ENCODE assay signal across 31 cellular contexts in genomic region chr11:62372871-62373270, GRCh38. TPM values are rescaled to one million over a fixed set of nuclear protein-coding genes. Genes with fewer than 3 reads are reported as not detected.
A peak's percentile ranks its signal among the peaks of the same experiment; 100 is the strongest.
DNase-seq lines count a peak whose midpoint lies in the region; ATAC-seq lines count a peak whose summit lies in the region.
"Had no signal": no experiment of that assay in that cellular context is flagged by ENCODE, and none has a peak within 500 bp of the region (broad histone marks: within the 10 kb centered on the region; RNA-seq: fewer than 3 reads in every experiment).

No MANE protein-coding gene starts in this region.

- ATAC-seq in T-helper 17 cell (no peak), HG03159 (IDR thresholded peaks at IDR 0.05; ENCODE audit: unreplicated experiment) (no peak)
- no peak for ATAC-seq in effector memory CD8-positive, alpha-beta T cell (replicated peaks)
- ATAC-seq: activated CD4-positive, CD25-positive, alpha-beta regulatory T cell treated with anti-CD3 and anti-CD28 coated beads, Interleukin-2, amount 50 U/mL, for 24 hours; natural killer cell had no signal

- POLR2A ChIA-PET in CD8-positive, alpha-beta memory T cell (lab: Charles Lee), result no interaction called here

- H3K4me1 Mint-ChIP-seq in CD8-positive, alpha-beta memory T cell, result peaks cover 2 to 41% (median 18%) of the 10 kb centered on the region in 3 donors
- peaks cover 2% of the 10 kb centered on the region for H3K4me1 Mint-ChIP-seq in T-helper 17 cell
- peaks cover 6 to 12% of the 10 kb centered on the region in 2 donors for H3K4me1 Mint-ChIP-seq in effector memory CD8-positive, alpha-beta T cell (ENCODE audit: low read depth in 2 of 2)

- H3K4me3 ChIP-seq in BLaER1 treated with 17β-estradiol and CSF1 and Interleukin-3, amounts not matched to agents 10 nM and 100 nM, result no peak overlapping the region
- no peak overlapping the region for H3K4me3 ChIP-seq in CD8-positive, alpha-beta memory T cell (ENCODE audit: low read length)
- H3K4me3 ChIP-seq: cardiac muscle cell, colonic mucosa, lung, SK-N-MC, transverse colon had no signal

- H4K20me1 ChIP-seq in BLaER1 treated with 17β-estradiol and CSF1 and Interleukin-3, amounts not matched to agents 10 nM and 100 nM, result no peaks in the 10 kb centered on the region

- no peak overlapping the region for H3K27ac ChIP-seq in BLaER1 treated with 17β-estradiol and CSF1 and Interleukin-3, amounts not matched to agents 10 nM and 100 nM
- no peak overlapping the region for H3K27ac ChIP-seq in CD8-positive, alpha-beta memory T cell (ENCODE audit: low read depth, low read length)
- H3K27ac ChIP-seq: C4-2B, cardiac muscle cell, colonic mucosa, SK-N-MC, transverse colon had no signal

- H3K27me3 ChIP-seq in BLaER1 treated with 17β-estradiol and CSF1 and Interleukin-3, amounts not matched to agents 10 nM and 100 nM, result no peaks in the 10 kb centered on the region
- H3K27me3 ChIP-seq in CD8-positive, alpha-beta memory T cell (ENCODE audit: insufficient read depth, low read length, poor library complexity, severe bottlenecking), result no peaks in the 10 kb centered on the region
- H3K27me3 ChIP-seq: cardiac muscle cell, colonic mucosa, transverse colon had no signal

- H3K36me3 ChIP-seq in BLaER1 treated with 17β-estradiol and CSF1 and Interleukin-3, amounts not matched to agents 10 nM and 100 nM, result peaks cover 0 to 3% (median 0%) of the 10 kb centered on the region in 11 experiments; a peak in 2 of 22 replicates
- no peaks in the 10 kb centered on the region for H3K36me3 ChIP-seq in CD8-positive, alpha-beta memory T cell (ENCODE audit: insufficient read depth, low read length)
- H3K36me3 ChIP-seq: cardiac muscle cell, colonic mucosa, transverse colon had no signal

- CTCF ChIA-PET in CD8-positive, alpha-beta memory T cell (lab: Charles Lee), result interaction anchor here (1.2 kb wide), 1 partner anchor 35 kb away, joined by 3 read pairs; no protein-coding TSS in a partner anchor

- H3K27me3 Mint-ChIP-seq in CD8-positive, alpha-beta memory T cell, result peaks cover 0 to 2% of the 10 kb centered on the region in 2 donors
- H3K27me3 Mint-ChIP-seq in T-helper 17 cell, result peaks cover 8% of the 10 kb centered on the region
- no peaks in the 10 kb centered on the region for H3K27me3 Mint-ChIP-seq in effector memory CD8-positive, alpha-beta T cell
- H3K27me3 Mint-ChIP-seq: activated naive CD8-positive, alpha-beta T cell had no signal

- H3K36me3 Mint-ChIP-seq in CD8-positive, alpha-beta memory T cell, result no peaks in the 10 kb centered on the region
- no peaks in the 10 kb centered on the region for H3K36me3 Mint-ChIP-seq in T-helper 17 cell (ENCODE audit: low read depth)
- peaks cover 5% of the 10 kb centered on the region for H3K36me3 Mint-ChIP-seq in effector memory CD8-positive, alpha-beta T cell (ENCODE audit: insufficient read depth)
- H3K36me3 Mint-ChIP-seq: activated naive CD8-positive, alpha-beta T cell; natural killer cell had no signal

- H3K27ac Mint-ChIP-seq in CD8-positive, alpha-beta memory T cell, result peak overlapping the region in 6 of 8 donors; percentile 5 to 63 (median 48)
- H3K27ac Mint-ChIP-seq in T-helper 17 cell, result peak overlapping the region; percentile 39
- H3K27ac Mint-ChIP-seq in effector memory CD8-positive, alpha-beta T cell, result peak overlapping the region; percentile 35 to 89
- H3K27ac Mint-ChIP-seq: activated naive CD8-positive, alpha-beta T cell; activated T-helper 1 cell treated with anti-CD3 and anti-CD28 coated beads, Interleukin-12 subunit alpha, Interleukin-12 subunit beta, Interleukin-2, Interleukin-4 antibody, amounts not matched to agents 30 ng/mL and 10 ng/mL and 1 ng/mL, durations not matched to agents 14 hours and 24 hours and 36 hours had no signal

- peak overlapping the region in 3 of 7 donors; percentile 11 to 43 (median 18) for H3K4me3 Mint-ChIP-seq in CD8-positive, alpha-beta memory T cell
- no peak overlapping the region for H3K4me3 Mint-ChIP-seq in T-helper 17 cell
- H3K4me3 Mint-ChIP-seq in effector memory CD8-positive, alpha-beta T cell, result peak overlapping the region; percentile 13 to 45
- H3K4me3 Mint-ChIP-seq: activated naive CD8-positive, alpha-beta T cell; activated T-helper 1 cell treated with anti-CD3 and anti-CD28 coated beads, Interleukin-12 subunit alpha, Interleukin-12 subunit beta, Interleukin-2, Interleukin-4 antibody, amounts not matched to agents 30 ng/mL and 10 ng/mL and 1 ng/mL, durations not matched to agents 14 hours and 24 hours and 36 hours; natural killer cell had no signal

- no peaks in the 10 kb centered on the region for H3K9me3 Mint-ChIP-seq in CD8-positive, alpha-beta memory T cell
- H3K9me3 Mint-ChIP-seq in effector memory CD8-positive, alpha-beta T cell, result no peaks in the 10 kb centered on the region
- H3K9me3 Mint-ChIP-seq: activated T-helper 1 cell treated with anti-CD3 and anti-CD28 coated beads, Interleukin-12 subunit alpha, Interleukin-12 subunit beta, Interleukin-2, Interleukin-4 antibody, amounts not matched to agents 30 ng/mL and 10 ng/mL and 1 ng/mL, durations not matched to agents 14 hours and 24 hours and 36 hours; natural killer cell had no signal

- peak overlapping the region in 10 of 11 experiments; percentile 1 to 36 (median 14); a peak in 11 of 22 replicates for H3K4me2 ChIP-seq in BLaER1 treated with 17β-estradiol and CSF1 and Interleukin-3, amounts not matched to agents 10 nM and 100 nM

- peaks cover 16 to 33% (median 22%) of the 10 kb centered on the region in 11 experiments for H3K9me3 ChIP-seq in BLaER1 treated with 17β-estradiol and CSF1 and Interleukin-3, amounts not matched to agents 10 nM and 100 nM (replicated peaks in 1 of 11)
- no peaks in the 10 kb centered on the region for H3K9me3 ChIP-seq in CD8-positive, alpha-beta memory T cell (ENCODE audit: low read length)
- no peaks in the 10 kb centered on the region for H3K9me3 ChIP-seq in T-helper 17 cell (ENCODE audit: control insufficient read depth, low read length, poor library complexity, severe bottlenecking)
- H3K9me3 ChIP-seq: colonic mucosa, transverse colon had no signal

- DNase-seq in CD8-positive, alpha-beta memory T cell, result no peak
- DNase-seq in T-helper 17 cell (no peak), dedifferentiated amniotic fluid mesenchymal stem cell (ENCODE audit: extremely low spot score) (no peak), SIG-M5 treated with dmso at 0.1 percent for 504 hours (lab: John Stamatoyannopoulos, UW; ENCODE audit: unreplicated experiment) (no peak)
- DNase-seq in effector memory CD8-positive, alpha-beta T cell, result no peak
- DNase-seq: Calu3; effector memory CD4-positive, alpha-beta T cell; hippocampal formation; natural killer cell; NCI-H1092 treated with DMSO at 0.1 percent for 48 hours; NCI-H187; NCI-H446 treated with DMSO at 0.1 percent for 48 hours; stimulated activated CD4-positive, alpha-beta T cell treated with anti-CD3 and anti-CD28 coated beads, Interleukin-4, amount 100 ng/mL, for 1 hour; T-helper 1 cell; transverse colon had no signal

- peaks cover 0 to 29% (median 9%) of the 10 kb centered on the region in 10 experiments; a peak in 8 of 20 replicates for H3K4me1 ChIP-seq in BLaER1 treated with 17β-estradiol and CSF1 and Interleukin-3, amounts not matched to agents 10 nM and 100 nM
- no peaks in the 10 kb centered on the region for H3K4me1 ChIP-seq in CD8-positive, alpha-beta memory T cell (ENCODE audit: insufficient read depth, low read length)

- H3K9ac ChIP-seq in BLaER1 treated with 17β-estradiol and CSF1 and Interleukin-3, amounts not matched to agents 10 nM and 100 nM, result no peak overlapping the region

RNA-seq across cellular contexts. Expression of gene ASRGL1, which starts 35.6 kb away (rescaled TPM):
- total RNA-seq in CD8-positive, alpha-beta memory T cell, result 1 to 10 TPM; 6.1 to 6.5 TPM
- 2.7 TPM for polyA plus RNA-seq in CD8-positive, alpha-beta memory T cell
- total RNA-seq in T-helper 17 cell, result under 1 TPM; 0.75 to 0.89 TPM

RNA-seq across cellular contexts. Expression of gene SCGB1A1, which starts 46.0 kb away (rescaled TPM):
- not detected for total RNA-seq in CD8-positive, alpha-beta memory T cell
- polyA plus RNA-seq in CD8-positive, alpha-beta memory T cell, result not detected
- not detected for total RNA-seq in T-helper 17 cell
- total RNA-seq: activated T-helper 1 cell treated with anti-CD3 and anti-CD28 coated beads, Interleukin-12 subunit alpha, Interleukin-12 subunit beta, Interleukin-2, Interleukin-4 antibody, amounts not matched to agents 30 ng/mL and 10 ng/mL and 1 ng/mL, durations not matched to agents 14 hours and 24 hours and 36 hours; astrocyte; Calu3; cardiac muscle cell; Daoy; epithelial cell of proximal tubule; H1; natural killer cell; omental fat pad; pulmonary artery endothelial cell; transverse colon had no signal
- polyA plus RNA-seq: cardiac muscle cell, H1 had no signal
